8 cellular contexts compared by ENCODE assay signal in genomic region chr22:50250555-50251471, GRCh38. TPM values are rescaled to one million over a fixed set of nuclear protein-coding genes. Genes with fewer than 3 reads are reported as not detected.
A peak's percentile ranks its signal among the peaks of the same experiment; 100 is the strongest.
DNase-seq lines count a peak whose midpoint lies in the region; ATAC-seq, FAIRE-seq and TF ChIP-seq lines count a peak whose summit lies in the region.

TSS of gene HDAC10 (minus strand) at chr22:50251265. CDS start at chr22:50251032, 233 bp downstream.

- H3K9me2 ChIP-seq in PC-9 (ENCODE audit: insufficient read depth), result no peaks in the 10 kb centered on the region

- POLR2A ChIA-PET in PC-9 (lab: Charles Lee; ENCODE audit: unreplicated experiment), result interaction anchor here (0.5 to 0.7 kb wide), 3 partner anchors 53 to 291 kb away, joined by 3 to 4 read pairs (median 4); no protein-coding TSS in a partner anchor

- no peaks in the 10 kb centered on the region for H3K9me3 Mint-ChIP-seq in activated T-cell treated with anti-CD3 and anti-CD28 coated beads, Interleukin-2, amount 50 U/mL, for 72 hours
- H3K9me3 Mint-ChIP-seq in nephron, result no peaks in the 10 kb centered on the region

- no peaks in the 10 kb centered on the region for H3K27me3 ChIP-seq in PC-9 (ENCODE audit: insufficient read depth, low read depth)
- no peaks in the 10 kb centered on the region for H3K27me3 ChIP-seq in stomach smooth muscle (ENCODE audit: control insufficient read depth in 1 of 2, insufficient read depth in 2 of 2, low read length in 2 of 2)

- peaks cover 63% of the 10 kb centered on the region for H3F3A ChIP-seq in PC-9 (ENCODE audit: insufficient read depth, low read depth)

- peak within 1 kb of the TSS; percentile 92 for H3K4me2 ChIP-seq in PC-9

- H3K27ac ChIP-seq in 22Rv1 (peak within 1 kb of the TSS; percentile 92), PC-9 (peak within 1 kb of the TSS; percentile 37), stomach smooth muscle (ENCODE audit: low read length) (peak within 1 kb of the TSS; percentile 74)

- no peak within 1 kb of the TSS for H3K27ac Mint-ChIP-seq in activated T-cell treated with anti-CD3 and anti-CD28 coated beads, Interleukin-2, amount 50 U/mL, for 72 hours
- no peak within 1 kb of the TSS for H3K27ac Mint-ChIP-seq in nephron

- peaks cover 22% of the 10 kb centered on the region for H3K4me1 ChIP-seq in PC-9 (replicated peaks; ENCODE audit: insufficient read depth)
- peaks cover 35% of the 10 kb centered on the region for H3K4me1 ChIP-seq in stomach smooth muscle (ENCODE audit: control insufficient read depth, insufficient read depth, low read length)

- DNase-seq in GM18507 (ENCODE audit: extremely low spot score, insufficient read length, low read depth) (peak; percentile 78), PC-9 (peak; percentile 72 to 83), fibroblast of gingiva (ENCODE audit: low read depth) (peak; percentile 74)
- peak; percentile 90 for DNase-seq in activated T-cell treated with anti-CD3 and anti-CD28 coated beads, Interleukin-2, amount 50 U/mL, for 72 hours

- TSS peak; percentile 21 for BruUV-seq in PC-9 (replicated peaks; lab: Mats Ljungman, UMichigan)

- CTCF ChIA-PET in PC-9 (lab: Charles Lee), result interaction anchor here (0.6 to 0.7 kb wide), 2 partner anchors 324 to 370 kb away, joined by 3 to 12 read pairs; no protein-coding TSS in a partner anchor

- ATAC-seq in HG03196 (IDR thresholded peaks at IDR 0.05; ENCODE audit: unreplicated experiment), result peak; percentile 44
- peak; percentile 87 for ATAC-seq in activated T-cell treated with anti-CD3 and anti-CD28 coated beads, Interleukin-2, amount 50 U/mL, for 72 hours (replicated peaks in 1 of 2)

- no peaks in the 10 kb centered on the region for H3K27me3 Mint-ChIP-seq in activated T-cell treated with anti-CD3 and anti-CD28 coated beads, Interleukin-2, amount 50 U/mL, for 72 hours (ENCODE audit: low read depth)
- no peaks in the 10 kb centered on the region for H3K27me3 Mint-ChIP-seq in nephron (ENCODE audit: low read depth)

- peaks cover 0 to 2% of the 10 kb centered on the region in 2 donors for H3K36me3 Mint-ChIP-seq in activated T-cell treated with anti-CD3 and anti-CD28 coated beads, Interleukin-2, amount 50 U/mL, for 72 hours (ENCODE audit: insufficient read depth in 2 of 2)
- H3K36me3 Mint-ChIP-seq in nephron (ENCODE audit: low read depth), result no peaks in the 10 kb centered on the region

- H2AFZ ChIP-seq in PC-9, result peak within 1 kb of the TSS; percentile 84

- H3K4me3 ChIP-seq in PC-9, result peak within 1 kb of the TSS; percentile 84
- peak within 1 kb of the TSS; percentile 72 to 88 for H3K4me3 ChIP-seq in stomach smooth muscle (ENCODE audit: low read length in 2 of 2)

- no peak for TF ChIP-seq CTCF in 22Rv1 (IDR thresholded peaks at IDR 0.05)
- TF ChIP-seq CTCF in PC-9 (conservative IDR thresholded peaks at IDR 0.05), result 0 out of 2 replicates have a peak, but pooled peaks have one; percentile 19
- TF ChIP-seq CTCF in nephron (IDR thresholded peaks at IDR 0.05; ENCODE audit: unreplicated experiment in 3 of 3), result no peak

- peaks cover 38% of the 10 kb centered on the region for H3K79me2 ChIP-seq in PC-9 (ENCODE audit: low read depth)

- peaks cover 13% of the 10 kb centered on the region for H3K4me1 Mint-ChIP-seq in activated T-cell treated with anti-CD3 and anti-CD28 coated beads, Interleukin-2, amount 50 U/mL, for 72 hours (ENCODE audit: low read depth)
- H3K4me1 Mint-ChIP-seq in nephron, result no peaks in the 10 kb centered on the region

- intact Hi-C loops in PC-9 (cut with micrococcal nuclease; ENCODE audit: unreplicated experiment), result loop anchor here (5.0 kb wide), 1 partner anchor 371 kb away; no protein-coding TSS in a partner anchor

- peak within 1 kb of the TSS; percentile 76 for H3K9ac ChIP-seq in stomach smooth muscle (ENCODE audit: low read length in 2 of 2)

- peak; percentile 89 for FAIRE-seq in GM18507 (lab: Jason Lieb, UNC)

- H3K9me3 ChIP-seq in PC-9 (ENCODE audit: insufficient read depth, low read depth), result no peaks in the 10 kb centered on the region
- no peaks in the 10 kb centered on the region for H3K9me3 ChIP-seq in stomach smooth muscle (ENCODE audit: control insufficient read depth in 2 of 2, low read length in 2 of 2)

- H3K4me3 Mint-ChIP-seq in activated T-cell treated with anti-CD3 and anti-CD28 coated beads, Interleukin-2, amount 50 U/mL, for 72 hours, result peak within 1 kb of the TSS; percentile 85 to 87
- H3K4me3 Mint-ChIP-seq in nephron, result peak within 1 kb of the TSS; percentile 75 to 81 (median 78)

- H4K20me1 ChIP-seq in PC-9 (ENCODE audit: insufficient read depth), result peaks cover 38% of the 10 kb centered on the region

- H3K36me3 ChIP-seq in PC-9 (ENCODE audit: low read depth), result 0 out of 2 replicates have a peak, but pooled peaks cover 18% of the 10 kb centered on the region
- H3K36me3 ChIP-seq in stomach smooth muscle (ENCODE audit: control insufficient read depth in 2 of 2, insufficient read depth in 2 of 2, low read length in 2 of 2), result peaks cover 8 to 12% of the 10 kb centered on the region in 2 donors

RNA-seq across cellular contexts. Expression of gene HDAC10, which starts in this region (rescaled TPM):
- 80.5 and 101 TPM in 2 replicates for total RNA-seq in PC-9 (2021)
- total RNA-seq in activated T-cell treated with anti-CD3 and anti-CD28 coated beads, Interleukin-2, amount 50 U/mL, for 72 hours, result 10 to 100 TPM; 52.1 to 57.4 TPM

Comparison
In these comparisons a context has a peak if more than half of its experiments do, and no peak if none do; other contexts are left out.
1. Peak in every context shown above with its lines: DNase-seq, ATAC-seq, H3K4me3 ChIP-seq and H3K27ac ChIP-seq.
2. H3K27ac ChIP-seq: peak in every context shown above with its lines; median percentile 92 in 22Rv1; 74 in stomach smooth muscle; 37 in PC-9.